In genomic region chr9:70517926-70518325, GRCh38 we compare ENCODE assay signal across 18 cellular contexts.
DNase-seq lines count a peak whose midpoint lies in the region; ATAC-seq, FAIRE-seq and TF ChIP-seq lines count a peak whose summit lies in the region.
"Had no signal": no experiment of that assay in that cellular context is flagged by ENCODE, and none has a peak within 500 bp of the region (broad histone marks: within the 10 kb centered on the region; RNA-seq: fewer than 3 reads in every experiment).

No MANE protein-coding gene starts in this region.

- no peak for DNase-seq in activated CD4-positive, alpha-beta T cell treated with anti-CD3 and anti-CD28 coated beads for 36 hours
- no peak for DNase-seq in activated CD4-positive, alpha-beta T cell treated with anti-CD3 and anti-CD28 coated beads, Interleukin-2, amount 50 U/mL, for 48 hours
- no peak for DNase-seq in IMR-90
- DNase-seq in brain pericyte (ENCODE audit: low read depth, low spot score): peak; percentile 10
- peak; percentile 51 for DNase-seq in fibroblast of mammary gland (ENCODE audit: low read depth)
- DNase-seq in NCI-H1436 treated with DMSO at 0.1 percent for 48 hours (lab: John Stamatoyannopoulos, UW): no peak
- no peak for DNase-seq in D721Med (ENCODE audit: insufficient read length, low spot score)
- DNase-seq: CD4-positive, alpha-beta memory T cell; DMS79 treated with DMSO at 0.1 percent for 48 hours; GF-D8 had no signal

- H3K14ac ChIP-seq in IMR-90 (replicated peaks; ENCODE audit: low read depth, low read length): no peak overlapping the region

- H3K27ac Mint-ChIP-seq in activated CD4-positive, alpha-beta T cell treated with anti-CD3 and anti-CD28 coated beads for 36 hours: peak overlapping the region; percentile 14
- H3K27ac Mint-ChIP-seq: CD4-positive, alpha-beta memory T cell; IgD-negative memory B cell had no signal

- H3K9me3 ChIP-seq in IMR-90 (ENCODE audit: control insufficient read depth, insufficient read depth, low read length): no peaks in the 10 kb centered on the region
- H3K9me3 ChIP-seq: HAP-1 had no signal

- H3K9me3 Mint-ChIP-seq in activated CD4-positive, alpha-beta T cell treated with anti-CD3 and anti-CD28 coated beads for 36 hours (ENCODE audit: low read depth): no peaks in the 10 kb centered on the region
- H3K9me3 Mint-ChIP-seq: CD14-positive monocyte, IgD-negative memory B cell had no signal

- no peak overlapping the region for H3K56ac ChIP-seq in IMR-90 (ENCODE audit: extremely low read depth, insufficient read depth, low read length)

- no peak overlapping the region for H2BK20ac ChIP-seq in IMR-90 (ENCODE audit: low read depth, low read length)

- no peak for TF ChIP-seq CTCF in IMR-90 (conservative IDR thresholded peaks at IDR 0.05; ENCODE audit: low read depth, low read length)
- TF ChIP-seq CTCF in fibroblast of mammary gland (conservative IDR thresholded peaks at IDR 0.05; ENCODE audit: control insufficient read depth, insufficient read depth, low read depth, low read length): no peak
- no peak for TF ChIP-seq CTCF in D721Med (IDR thresholded peaks at IDR 0.05; ENCODE audit: insufficient read depth, missing control alignments)

- dilution Hi-C loops in IMR-90 (cut with HindIII; ENCODE audit: low sequenced_read_pairs, unreplicated experiment): no loop called here

- ATAC-seq in activated CD4-positive, alpha-beta T cell treated with anti-CD3 and anti-CD28 coated beads for 36 hours: no peak
- ATAC-seq in IMR-90 (ENCODE audit: low read depth) (no peak), GM19395 (IDR thresholded peaks at IDR 0.05; ENCODE audit: unreplicated experiment) (no peak)

- no peak overlapping the region for H4K91ac ChIP-seq in IMR-90 (ENCODE audit: insufficient read depth, low read depth, low read length)

- H2BK5ac ChIP-seq in IMR-90 (ENCODE audit: low read depth, low read length, poor library complexity, severe bottlenecking): no peak overlapping the region

- POLR2A ChIA-PET in activated CD4-positive, alpha-beta T cell treated with anti-CD3 and anti-CD28 coated beads for 36 hours (lab: Charles Lee): no interaction called here
- POLR2A ChIA-PET in IMR-90 (lab: Charles Lee; ENCODE audit: unreplicated experiment): no interaction called here

- H3K4me2 ChIP-seq in IMR-90 (ENCODE audit: low read depth, low read length): no peak overlapping the region
- H3K4me2 ChIP-seq: BLaER1 had no signal

- H3K4me1 Mint-ChIP-seq in activated CD4-positive, alpha-beta T cell treated with anti-CD3 and anti-CD28 coated beads for 36 hours: peaks cover 17% of the 10 kb centered on the region

- no peak overlapping the region for H3K4ac ChIP-seq in IMR-90 (ENCODE audit: low read depth, low read length)

- H3K4me1 ChIP-seq in IMR-90 (ENCODE audit: control insufficient read depth, insufficient read depth, low read length): peaks cover 3% of the 10 kb centered on the region; the same call in 1 of the 2 replicates
- H3K4me1 ChIP-seq: HAP-1 had no signal

- no peak for TF ChIP-seq RAD21 in IMR-90 (IDR thresholded peaks at IDR 0.05; ENCODE audit: low read length)

- no peak overlapping the region for H3K18ac ChIP-seq in IMR-90 (ENCODE audit: low read depth, low read length)

- no peak overlapping the region for H2AK9ac ChIP-seq in IMR-90 (replicated peaks; ENCODE audit: low read depth, low read length, poor library complexity)

- H2AK5ac ChIP-seq in IMR-90 (ENCODE audit: low read depth, low read length): no peak overlapping the region

- no peaks in the 10 kb centered on the region for H3K27me3 Mint-ChIP-seq in activated CD4-positive, alpha-beta T cell treated with anti-CD3 and anti-CD28 coated beads for 36 hours
- H3K27me3 Mint-ChIP-seq: CD4-positive, alpha-beta memory T cell had no signal

- H3K4me3 ChIP-seq in IMR-90 (ENCODE audit: insufficient read depth, low read depth, low read length) (no peak overlapping the region), fibroblast of mammary gland (ENCODE audit: control insufficient read depth, low read depth, low read length) (no peak overlapping the region)
- H3K4me3 ChIP-seq: BLaER1, HAP-1 had no signal

- TF ChIP-seq POLR2A in IMR-90 (IDR thresholded peaks at IDR 0.05; ENCODE audit: low read depth, low read length): no peak

- H4K8ac ChIP-seq in IMR-90 (ENCODE audit: low read depth in 2 of 2, low read length in 2 of 2): no peak overlapping the region

- H2BK15ac ChIP-seq in IMR-90 (ENCODE audit: low read depth, low read length): no peak overlapping the region; the same call in 2 of the 3 replicates

- H3K9ac ChIP-seq in IMR-90 (ENCODE audit: low read depth, low read length): no peak overlapping the region
- H3K9ac ChIP-seq: BLaER1 had no signal

- H3K9me1 ChIP-seq in IMR-90 (ENCODE audit: insufficient read depth, low read length): no peaks in the 10 kb centered on the region

- no peak overlapping the region for H3K4me3 Mint-ChIP-seq in activated CD4-positive, alpha-beta T cell treated with anti-CD3 and anti-CD28 coated beads for 36 hours
- H3K4me3 Mint-ChIP-seq: CD14-positive monocyte; CD4-positive, alpha-beta memory T cell; IgD-negative memory B cell had no signal

- no peaks in the 10 kb centered on the region for H3K36me3 Mint-ChIP-seq in activated CD4-positive, alpha-beta T cell treated with anti-CD3 and anti-CD28 coated beads for 36 hours (ENCODE audit: low read depth)
- H3K36me3 Mint-ChIP-seq: CD14-positive monocyte; CD4-positive, alpha-beta memory T cell had no signal

- H3K36me3 ChIP-seq in IMR-90 (ENCODE audit: control insufficient read depth, insufficient read depth, low read length): no peaks in the 10 kb centered on the region
- H3K36me3 ChIP-seq: BLaER1, HAP-1 had no signal

- no TSS peak for BruUV-seq in IMR-90 (replicated peaks; lab: Mats Ljungman, UMichigan)

- intact Hi-C loops in activated CD4-positive, alpha-beta T cell treated with anti-CD3 and anti-CD28 coated beads for 36 hours (cut with DNase I, micrococcal nuclease): no loop called here
- intact Hi-C loops in IMR-90 (cut with micrococcal nuclease): no loop called here

- H2BK120ac ChIP-seq in IMR-90 (ENCODE audit: low read depth, low read length): no peak overlapping the region

- no peak overlapping the region for H3K23ac ChIP-seq in IMR-90 (ENCODE audit: low read depth, low read length)

- no peaks in the 10 kb centered on the region for H3K79me1 ChIP-seq in IMR-90 (ENCODE audit: low read depth in 1 of 2, low read length in 2 of 2)

- no peaks in the 10 kb centered on the region for H3K27me3 ChIP-seq in IMR-90 (ENCODE audit: control insufficient read depth, insufficient read depth, low read length)
- H3K27me3 ChIP-seq: BLaER1 had no signal

- no peaks in the 10 kb centered on the region for H4K20me1 ChIP-seq in IMR-90 (ENCODE audit: insufficient read depth, low read length)
- H4K20me1 ChIP-seq: BLaER1 had no signal

- in situ Hi-C loops in IMR-90 (cut with MboI; ENCODE audit: low sequenced_read_pairs): no loop called here

- no peak overlapping the region for H4K5ac ChIP-seq in IMR-90 (ENCODE audit: low read depth, low read length)

- no peak overlapping the region for H3K27ac ChIP-seq in IMR-90 (ENCODE audit: insufficient read depth, low read length)
- H3K27ac ChIP-seq: 22Rv1, BLaER1, HL-60 had no signal

- CTCF ChIA-PET in activated CD4-positive, alpha-beta T cell treated with anti-CD3 and anti-CD28 coated beads for 36 hours (lab: Charles Lee): no interaction called here
- CTCF ChIA-PET in IMR-90 (lab: Yijun Ruan, JAX): no interaction called here

- H2AFZ ChIP-seq in IMR-90 (replicated peaks; ENCODE audit: low read length, poor library complexity): no peak overlapping the region

- FAIRE-seq in D721Med (lab: Jason Lieb, UNC): no peak
- FAIRE-seq: H1 had no signal

TF ChIP-seq in IMR-90, 13 proteins besides CTCF, POLR2A, EP300 and RAD21:
- TF ChIP-seq MXI1 (IDR thresholded peaks at IDR 0.05; ENCODE audit: borderline replicate concordance, low read depth, low read length): no peak
- TF ChIP-seq MAFK (IDR thresholded peaks at IDR 0.05; ENCODE audit: low read depth, low read length): peak; percentile 60

Comparison
In these comparisons a context has a peak if more than half of its experiments do, and no peak if none do; other contexts are left out.
1. DNase-seq: peak in brain pericyte (single experiment) and fibroblast of mammary gland (single experiment); none in activated CD4-positive, alpha-beta T cell treated with anti-CD3 and anti-CD28 coated beads for 36 hours (single experiment), activated CD4-positive, alpha-beta T cell treated with anti-CD3 and anti-CD28 coated beads, Interleukin-2, amount 50 U/mL, for 48 hours (0 of 2), IMR-90 (single experiment), NCI-H1436 treated with DMSO at 0.1 percent for 48 hours (single experiment) and D721Med (single experiment).